Comparison of ENCODE assay signal across 1 cellular context in genomic region chr5:65879668-65880256, GRCh38.
A peak's percentile ranks its signal among the peaks of the same experiment; 100 is the strongest.
TF ChIP-seq lines count a peak whose summit lies in the region.
"Not testable (repeated sequence)": the region's sequence is repeated elsewhere in the genome, so short reads cannot be mapped to it uniquely, and the experiment has no call there.

No MANE protein-coding gene starts in this region.

TF ChIP-seq in K562, 482 proteins besides CTCF, POLR2A, EP300 and RAD21:
- TF ChIP-seq FOS (IDR thresholded peaks at IDR 0.05; ENCODE audit: extremely low read depth, insufficient read length) (peak; percentile 44), DPF2 (IDR thresholded peaks at IDR 0.05) (peak; percentile 63), JUN (IDR thresholded peaks at IDR 0.05; ENCODE audit: borderline replicate concordance, low read depth, low read length) (peak; percentile 77; the same call in 1 of the 2 replicates), EHMT2 (IDR thresholded peaks at IDR 0.05) (0 out of 2 replicates have a peak, but pooled peaks have one; percentile 13), FOSL1 (tag; conservative IDR thresholded peaks at IDR 0.05) (peak; percentile 92), SMARCA4 (IDR thresholded peaks at IDR 0.05) (peak; percentile 76; the same call in 1 of the 2 replicates), JUNB (CRISPR knock-in tag; conservative IDR thresholded peaks at IDR 0.05) (0 out of 2 replicates have a peak, but pooled peaks have one; percentile 49), SMARCE1 (IDR thresholded peaks at IDR 0.05) (peak; percentile 62; the same call in 1 of the 2 replicates), MEIS2 (IDR thresholded peaks at IDR 0.05; ENCODE audit: partially characterized antibody) (peak; percentile 41), SOX6 (IDR thresholded peaks at IDR 0.05) (peak; percentile 43; the same call in 1 of the 2 replicates), JUND (IDR thresholded peaks at IDR 0.05; ENCODE audit: borderline replicate concordance, low read depth, low read length) (peak; percentile 87), JUND (tag; IDR thresholded peaks at IDR 0.05; ENCODE audit: borderline replicate concordance, low read depth, low read length) (peak; percentile 77; the same call in 2 of the 3 replicates), ARID1B (IDR thresholded peaks at IDR 0.05) (peak; percentile 56), SMARCC2 (IDR thresholded peaks at IDR 0.05; ENCODE audit: low read depth) (peak; percentile 52; the same call in 1 of the 2 replicates)
- TF ChIP-seq, protein P1, sequence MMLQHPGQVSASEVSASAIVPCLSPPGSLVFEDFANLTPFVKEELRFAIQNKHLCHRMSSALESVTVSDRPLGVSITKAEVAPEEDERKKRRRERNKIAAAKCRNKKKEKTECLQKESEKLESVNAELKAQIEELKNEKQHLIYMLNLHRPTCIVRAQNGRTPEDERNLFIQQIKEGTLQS (IDR thresholded peaks at IDR 0.05) = peak; percentile 91
- TF ChIP-seq, protein P1 (CRISPR knock-in tag; conservative IDR thresholded peaks at IDR 0.05) = not testable (repeated sequence)
- TF ChIP-seq JUN (CRISPR knock-in tag; IDR thresholded peaks at IDR 0.05; ENCODE audit: borderline replicate concordance) = not testable (repeated sequence)
